ENCODE assay signal across 16 cellular contexts in the genomic region with DNA sequence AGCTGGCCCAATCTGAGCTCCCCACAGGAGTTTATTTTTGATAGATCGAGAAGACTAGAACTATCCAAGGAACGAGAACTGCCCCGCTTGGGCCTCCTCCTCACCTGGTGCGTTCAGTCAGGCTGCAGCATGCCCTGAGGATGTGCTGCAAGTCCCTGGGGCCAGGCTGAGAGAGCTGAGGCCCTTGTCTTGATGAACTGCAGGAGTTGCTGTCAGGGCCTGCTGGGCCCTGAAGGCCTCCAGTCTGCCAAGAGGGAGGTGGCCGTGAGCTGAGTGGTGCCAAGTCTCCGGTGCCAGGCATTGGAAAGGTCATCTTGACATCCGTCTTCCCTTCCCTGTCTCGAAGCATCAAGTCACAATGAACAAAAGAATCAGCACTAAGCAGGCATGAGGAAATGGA. TPM values are rescaled to one million over a fixed set of nuclear protein-coding genes. Genes with fewer than 3 reads are reported as not detected.
DNase-seq lines count a peak whose midpoint lies in the region; ATAC-seq and TF ChIP-seq lines count a peak whose summit lies in the region.
"Had no signal": no experiment of that assay in that cellular context is flagged by ENCODE, and none has a peak within 500 bp of the region (broad histone marks: within the 10 kb centered on the region; RNA-seq: fewer than 3 reads in every experiment).

No MANE protein-coding gene starts in this region.

- no peak overlapping the region for H4K12ac ChIP-seq in trophoblast cell (ENCODE audit: low read depth, low read length)

- H3K36me3 Mint-ChIP-seq in nephron progenitor cell (ENCODE audit: low read depth), result peaks cover 14% of the 10 kb centered on the region

- no peaks in the 10 kb centered on the region for H3K27me3 Mint-ChIP-seq in nephron progenitor cell (ENCODE audit: low read depth, poor library complexity)

- no peak overlapping the region for H3K27ac Mint-ChIP-seq in nephron progenitor cell

- H2AFZ ChIP-seq in trophoblast cell (ENCODE audit: insufficient read depth, low read length, poor library complexity), result no peak overlapping the region
- H2AFZ ChIP-seq: GM23248 had no signal

- H3K23ac ChIP-seq in trophoblast cell (ENCODE audit: low read length), result no peak overlapping the region

- no peak overlapping the region for H3K4ac ChIP-seq in trophoblast cell (ENCODE audit: low read depth, low read length)

- H3K4me1 ChIP-seq in trophoblast cell (ENCODE audit: control insufficient read depth in 1 of 2, insufficient read depth in 2 of 2, low read length in 2 of 2), result peaks cover 5 to 9% of the 10 kb centered on the region in 2 experiments

- peaks cover 2% of the 10 kb centered on the region for H3K9me3 ChIP-seq in trophoblast cell (ENCODE audit: insufficient read depth, low read depth, low read length)
- H3K9me3 ChIP-seq: BLaER1 treated with 17β-estradiol and CSF1 and Interleukin-3, amounts not matched to agents 10 nM and 100 nM had no signal

- no peak overlapping the region for H3K4me2 ChIP-seq in trophoblast cell (ENCODE audit: low read length)
- H3K4me2 ChIP-seq: BLaER1 treated with 17β-estradiol and CSF1 and Interleukin-3, amounts not matched to agents 10 nM and 100 nM had no signal

- no peak overlapping the region for H4K91ac ChIP-seq in trophoblast cell (ENCODE audit: low read depth, low read length)

- TF ChIP-seq CTCF in nephron progenitor cell (IDR thresholded peaks at IDR 0.05), result no peak

- H2BK120ac ChIP-seq in trophoblast cell (ENCODE audit: insufficient read depth, low read length, poor library complexity), result no peak overlapping the region

- DNase-seq in Right ventricle myocardium inferior (ENCODE audit: missing footprints), result no peak
- no peak for DNase-seq in cardiac septum (ENCODE audit: low spot score)
- DNase-seq in left cardiac atrium, result no peak
- peak; percentile 50 to 73 for DNase-seq in trophoblast cell
- no peak for DNase-seq in COR-L47 (lab: John Stamatoyannopoulos, UW)
- no peak for DNase-seq in nephron progenitor cell
- DNase-seq in EL, result no peak
- DNase-seq: DMS153, GM23248, KBM-7, NCI-H1092 treated with DMSO at 0.1 percent for 48 hours, NCI-H1694, NCI-H774 had no signal

- H2AK5ac ChIP-seq in trophoblast cell (ENCODE audit: low read length), result no peak overlapping the region

- H3K79me2 ChIP-seq in trophoblast cell (ENCODE audit: control insufficient read depth, insufficient read depth, low read length, poor library complexity), result no peaks in the 10 kb centered on the region

- H3K4me1 Mint-ChIP-seq in nephron progenitor cell, result peaks cover 48% of the 10 kb centered on the region

- ATAC-seq in Right ventricle myocardium inferior (peak; percentile 69), left cardiac atrium (peak; percentile 60 to 63), GM18861 (IDR thresholded peaks at IDR 0.05; ENCODE audit: unreplicated experiment) (no peak)
- ATAC-seq: GM12878 had no signal

- H3K27me3 ChIP-seq in trophoblast cell (ENCODE audit: insufficient read depth, low read length), result no peaks in the 10 kb centered on the region
- H3K27me3 ChIP-seq: BLaER1 treated with 17β-estradiol and CSF1 and Interleukin-3, amounts not matched to agents 10 nM and 100 nM had no signal

- no peak overlapping the region for H3K14ac ChIP-seq in trophoblast cell (ENCODE audit: low read length)

- H3K9me3 Mint-ChIP-seq in nephron progenitor cell, result no peaks in the 10 kb centered on the region

- no peak overlapping the region for H3K27ac ChIP-seq in trophoblast cell (ENCODE audit: low read depth, low read length)
- H3K27ac ChIP-seq: BLaER1 treated with 17β-estradiol and CSF1 and Interleukin-3, amounts not matched to agents 10 nM and 100 nM; GM23248 had no signal

- intact Hi-C loops in Right ventricle myocardium inferior (cut with DNase I), result no loop called here
- intact Hi-C loops in cardiac septum (cut with DNase I), result loop anchor here (1.0 to 2.0 kb wide), 2 partner anchors 48 to 104 kb away; no protein-coding TSS in a partner anchor
- intact Hi-C loops in left cardiac atrium (cut with DNase I), result loop anchor here in 1 of 2 donors (5.0 kb wide), 1 partner anchor 47 kb away; no protein-coding TSS in a partner anchor

- no peak overlapping the region for H4K8ac ChIP-seq in trophoblast cell (ENCODE audit: low read depth, low read length)

- no peak overlapping the region for H3K18ac ChIP-seq in trophoblast cell (ENCODE audit: low read length)

- H3K36me3 ChIP-seq in trophoblast cell (ENCODE audit: control insufficient read depth in 1 of 2, insufficient read depth in 2 of 2, low read length in 2 of 2), result peaks cover 0 to 3% of the 10 kb centered on the region in 2 experiments

- H3K4me3 ChIP-seq in trophoblast cell (ENCODE audit: low read depth, low read length), result no peak overlapping the region
- H3K4me3 ChIP-seq: BLaER1 treated with 17β-estradiol and CSF1 and Interleukin-3, amounts not matched to agents 10 nM and 100 nM; GM12878; GM23248 had no signal

- no CpG with 5 or more reads among the region's 8 CpGs for WGBS in trophoblast cell (ENCODE audit: extremely low coverage, insufficient coverage, insufficient read length)

- no peak overlapping the region for H3K4me3 Mint-ChIP-seq in nephron progenitor cell

- no peak overlapping the region for H2BK12ac ChIP-seq in trophoblast cell (ENCODE audit: low read length)

- no peak overlapping the region for H3K9ac ChIP-seq in trophoblast cell (ENCODE audit: low read length)
- H3K9ac ChIP-seq: BLaER1 treated with 17β-estradiol and CSF1 and Interleukin-3, amounts not matched to agents 10 nM and 100 nM; GM23248 had no signal

- H3K79me1 ChIP-seq in trophoblast cell (ENCODE audit: low read length), result no peaks in the 10 kb centered on the region

- H2BK5ac ChIP-seq in trophoblast cell (ENCODE audit: low read depth, low read length, poor library complexity), result no peak overlapping the region

RNA-seq across cellular contexts. Expression of a gene that starts 55.9 kb away (rescaled TPM):
- total RNA-seq in Right ventricle myocardium inferior, result 74.0 TPM
- 84.3 TPM for total RNA-seq in cardiac septum
- 10 to 100 TPM; 64.9 to 70.6 TPM for total RNA-seq in left cardiac atrium
- polyA plus RNA-seq in trophoblast cell (2013), result 19.3 and 22.5 TPM in 2 replicates

Comparison
In these comparisons a context has a peak if more than half of its experiments do, and no peak if none do; other contexts are left out.
1. DNase-seq: peak in trophoblast cell (2 of 2); none in Right ventricle myocardium inferior (single experiment), cardiac septum (single experiment), left cardiac atrium (single experiment), COR-L47 (single experiment), nephron progenitor cell (single experiment) and EL (single experiment).